Comparison of ENCODE assay signal across 21 cellular contexts in genomic region chr6:14278436-14278835, GRCh38.
DNase-seq lines count a peak whose midpoint lies in the region; ATAC-seq and TF ChIP-seq lines count a peak whose summit lies in the region.
"Had no signal": no experiment of that assay in that cellular context is flagged by ENCODE, and none has a peak within 500 bp of the region (broad histone marks: within the 10 kb centered on the region; RNA-seq: fewer than 3 reads in every experiment).

No MANE protein-coding gene starts in this region.

- CTCF ChIA-PET in activated CD4-positive, alpha-beta memory T cell treated with anti-CD3 and anti-CD28 coated beads for 36 hours (lab: Charles Lee): interaction anchor here (1.0 kb wide), 1 partner anchor 9 kb away, joined by 3 read pairs; no protein-coding TSS in a partner anchor

- TF ChIP-seq EP300 in sigmoid colon (IDR thresholded peaks at IDR 0.05): no peak

- no peaks in the 10 kb centered on the region for H3K36me3 ChIP-seq in BLaER1 treated with 17β-estradiol and CSF1 and Interleukin-3, amounts not matched to agents 10 nM and 100 nM
- no peaks in the 10 kb centered on the region for H3K36me3 ChIP-seq in SU-DHL-6 (ENCODE audit: low read length)
- H3K36me3 ChIP-seq in sigmoid colon: no peaks in the 10 kb centered on the region
- no peaks in the 10 kb centered on the region for H3K36me3 ChIP-seq in smooth muscle cell (ENCODE audit: low read depth)
- H3K36me3 ChIP-seq: adrenal gland, gastroesophageal sphincter, stomach, thyroid gland had no signal

- H2AFZ ChIP-seq in SU-DHL-6 (ENCODE audit: low read depth, low read length, severe bottlenecking): peak overlapping the region; percentile 5
- no peak overlapping the region for H2AFZ ChIP-seq in smooth muscle cell (ENCODE audit: low read depth)

- no peaks in the 10 kb centered on the region for H4K20me1 ChIP-seq in BLaER1 treated with 17β-estradiol and CSF1 and Interleukin-3, amounts not matched to agents 10 nM and 100 nM
- H4K20me1 ChIP-seq in SU-DHL-6 (ENCODE audit: low read depth, low read length): no peaks in the 10 kb centered on the region
- H4K20me1 ChIP-seq in smooth muscle cell (ENCODE audit: low read depth): no peaks in the 10 kb centered on the region

- H3K27me3 Mint-ChIP-seq in T-helper 1 cell treated with Interleukin-12 subunit alpha and Interleukin-12 subunit beta and Interleukin-4 antibody, amounts not matched to agents 30 μg/mL and 1 μg/mL, for 36 hours (ENCODE audit: low read depth): no peaks in the 10 kb centered on the region
- no peaks in the 10 kb centered on the region for H3K27me3 Mint-ChIP-seq in naive B cell
- no peaks in the 10 kb centered on the region for H3K27me3 Mint-ChIP-seq in activated CD4-positive, alpha-beta memory T cell treated with anti-CD3 and anti-CD28 coated beads for 36 hours

- H3K9ac ChIP-seq in BLaER1 treated with 17β-estradiol and CSF1 and Interleukin-3, amounts not matched to agents 10 nM and 100 nM: peak overlapping the region in 4 of 11 experiments; percentile 3 to 45 (median 6); a peak in 3 of 22 replicates
- H3K9ac ChIP-seq in SU-DHL-6 (ENCODE audit: low read length): peak overlapping the region; percentile 43
- no peak overlapping the region for H3K9ac ChIP-seq in smooth muscle cell (ENCODE audit: low read depth)

- H3K4me3 Mint-ChIP-seq in T-helper 1 cell treated with Interleukin-12 subunit alpha and Interleukin-12 subunit beta and Interleukin-4 antibody, amounts not matched to agents 30 μg/mL and 1 μg/mL, for 36 hours: no peak overlapping the region
- H3K4me3 Mint-ChIP-seq in naive B cell: peak overlapping the region in 4 of 8 donors; percentile 50 to 92 (median 69)
- H3K4me3 Mint-ChIP-seq in activated CD4-positive, alpha-beta memory T cell treated with anti-CD3 and anti-CD28 coated beads for 36 hours: no peak overlapping the region

- H3K9me3 ChIP-seq in BLaER1 treated with 17β-estradiol and CSF1 and Interleukin-3, amounts not matched to agents 10 nM and 100 nM (replicated peaks in 1 of 11): peaks cover 17 to 38% (median 29%) of the 10 kb centered on the region in 11 experiments
- H3K9me3 ChIP-seq in SU-DHL-6 (ENCODE audit: insufficient read depth, low read length): no peaks in the 10 kb centered on the region
- H3K9me3 ChIP-seq in sigmoid colon: peaks cover 0 to 2% (median 0%) of the 10 kb centered on the region in 4 donors
- no peaks in the 10 kb centered on the region for H3K9me3 ChIP-seq in smooth muscle cell (replicated peaks; ENCODE audit: low read depth)
- H3K9me3 ChIP-seq: adrenal gland, thyroid gland had no signal

- no peak for TF ChIP-seq CTCF in SU-DHL-6 (IDR thresholded peaks at IDR 0.05; ENCODE audit: insufficient read depth, low read length, poor library complexity, severe bottlenecking)
- TF ChIP-seq CTCF in sigmoid colon (IDR thresholded peaks at IDR 0.05): no peak
- TF ChIP-seq CTCF in smooth muscle cell (IDR thresholded peaks at IDR 0.05; ENCODE audit: borderline replicate concordance, insufficient read depth, poor library complexity, severe bottlenecking): no peak

- no peaks in the 10 kb centered on the region for H3K79me2 ChIP-seq in SU-DHL-6 (ENCODE audit: insufficient read depth, low read length)
- no peaks in the 10 kb centered on the region for H3K79me2 ChIP-seq in smooth muscle cell (ENCODE audit: low read depth)

- no peaks in the 10 kb centered on the region for H3K36me3 Mint-ChIP-seq in T-helper 1 cell treated with Interleukin-12 subunit alpha and Interleukin-12 subunit beta and Interleukin-4 antibody, amounts not matched to agents 30 μg/mL and 1 μg/mL, for 36 hours (ENCODE audit: low read depth)
- peaks cover 4 to 6% of the 10 kb centered on the region in 2 donors for H3K36me3 Mint-ChIP-seq in naive B cell
- no peaks in the 10 kb centered on the region for H3K36me3 Mint-ChIP-seq in activated CD4-positive, alpha-beta memory T cell treated with anti-CD3 and anti-CD28 coated beads for 36 hours
- H3K36me3 Mint-ChIP-seq: brain had no signal

- no peak for TF ChIP-seq POLR2A in sigmoid colon (IDR thresholded peaks at IDR 0.05)

- H3K4me1 Mint-ChIP-seq in T-helper 1 cell treated with Interleukin-12 subunit alpha and Interleukin-12 subunit beta and Interleukin-4 antibody, amounts not matched to agents 30 μg/mL and 1 μg/mL, for 36 hours (ENCODE audit: low read depth): peaks cover 35% of the 10 kb centered on the region
- H3K4me1 Mint-ChIP-seq in naive B cell: peaks cover 60 to 89% (median 75%) of the 10 kb centered on the region in 3 donors
- H3K4me1 Mint-ChIP-seq in activated CD4-positive, alpha-beta memory T cell treated with anti-CD3 and anti-CD28 coated beads for 36 hours (ENCODE audit: low read depth): peaks cover 38% of the 10 kb centered on the region

- ATAC-seq in naive B cell (ENCODE audit: low read depth in 2 of 2): no peak
- ATAC-seq: gastroesophageal sphincter, left lobe of liver, SK-N-SH treated with all-trans-retinoic acid at 6 μM for 48 hours had no signal

- H3K9me3 Mint-ChIP-seq in T-helper 1 cell treated with Interleukin-12 subunit alpha and Interleukin-12 subunit beta and Interleukin-4 antibody, amounts not matched to agents 30 μg/mL and 1 μg/mL, for 36 hours: peaks cover 5% of the 10 kb centered on the region
- H3K9me3 Mint-ChIP-seq in naive B cell: peaks cover 0 to 7% (median 4%) of the 10 kb centered on the region in 7 donors
- H3K9me3 Mint-ChIP-seq in activated CD4-positive, alpha-beta memory T cell treated with anti-CD3 and anti-CD28 coated beads for 36 hours: no peaks in the 10 kb centered on the region

- intact Hi-C loops in sigmoid colon (cut with DNase I): no loop called here
- intact Hi-C loops in activated CD4-positive, alpha-beta memory T cell treated with anti-CD3 and anti-CD28 coated beads for 36 hours (cut with micrococcal nuclease): loop anchor here (5.0 kb wide), 2 partner anchors 51 to 434 kb away; no protein-coding TSS in a partner anchor

- H3K4me1 ChIP-seq in BLaER1 treated with 17β-estradiol and CSF1 and Interleukin-3, amounts not matched to agents 10 nM and 100 nM: peaks cover 47 to 61% (median 57%) of the 10 kb centered on the region in 10 experiments
- H3K4me1 ChIP-seq in sigmoid colon (peaks cover 0 to 22% (median 19%) of the 10 kb centered on the region in 4 donors), smooth muscle cell (ENCODE audit: low read depth) (no peaks in the 10 kb centered on the region)

- H3K27ac ChIP-seq in BLaER1 treated with 17β-estradiol and CSF1 and Interleukin-3, amounts not matched to agents 10 nM and 100 nM: peak overlapping the region in 9 of 11 experiments; percentile 3 to 92 (median 11); a peak in 7 of 22 replicates
- H3K27ac ChIP-seq in SU-DHL-6 (ENCODE audit: low read depth, low read length) (peak overlapping the region; percentile 83), sigmoid colon (no peak overlapping the region), smooth muscle cell (ENCODE audit: low read depth) (no peak overlapping the region)
- H3K27ac ChIP-seq: adrenal gland, gastroesophageal sphincter, stomach, thyroid gland had no signal

- no peaks in the 10 kb centered on the region for H3K27me3 ChIP-seq in BLaER1 treated with 17β-estradiol and CSF1 and Interleukin-3, amounts not matched to agents 10 nM and 100 nM
- H3K27me3 ChIP-seq in SU-DHL-6 (ENCODE audit: low read length) (no peaks in the 10 kb centered on the region), sigmoid colon (no peaks in the 10 kb centered on the region), smooth muscle cell (ENCODE audit: low read depth) (no peaks in the 10 kb centered on the region)
- H3K27me3 ChIP-seq: adrenal gland, gastroesophageal sphincter, stomach, thyroid gland had no signal

- DNase-seq in T-helper 1 cell (no peak), naive B cell (no peak), sigmoid colon (no peak), smooth muscle cell (lab: John Stamatoyannopoulos, UW; ENCODE audit: unreplicated experiment) (no peak)
- no peak for DNase-seq in activated CD4-positive, alpha-beta memory T cell treated with anti-CD3 and anti-CD28 coated beads for 36 hours
- DNase-seq: activated gamma-delta T cell treated with Interleukin-2 at 50 U/mL for 16 hours, adrenal gland, GF-D8, GOT3, hippocampal formation, NCI-H1092 treated with DMSO at 0.1 percent for 48 hours, NCI-H748 treated with DMSO at 0.1 percent for 48 hours, stomach, thyroid gland had no signal

- WGBS in sigmoid colon, 2 donors: 80 to 92% methylated on average over 6 of the region's 6 CpGs
- 85% methylated on average over 3 of the region's 6 CpGs for WGBS in smooth muscle cell (ENCODE audit: low lambda C conversion rate)

- peak overlapping the region; percentile 92 for H3K27ac Mint-ChIP-seq in T-helper 1 cell treated with Interleukin-12 subunit alpha and Interleukin-12 subunit beta and Interleukin-4 antibody, amounts not matched to agents 30 μg/mL and 1 μg/mL, for 36 hours
- peak overlapping the region in 5 of 6 donors; percentile 98 to 100 (median 98) for H3K27ac Mint-ChIP-seq in naive B cell
- H3K27ac Mint-ChIP-seq in activated CD4-positive, alpha-beta memory T cell treated with anti-CD3 and anti-CD28 coated beads for 36 hours: no peak overlapping the region

- no peaks in the 10 kb centered on the region for H3F3A ChIP-seq in SU-DHL-6 (ENCODE audit: insufficient read depth)
- H3F3A ChIP-seq in smooth muscle cell (ENCODE audit: low read depth): no peaks in the 10 kb centered on the region

- H3K9me2 ChIP-seq in SU-DHL-6 (replicated peaks; ENCODE audit: insufficient read depth, low read length): no peaks in the 10 kb centered on the region

- H3K4me3 ChIP-seq in BLaER1 treated with 17β-estradiol and CSF1 and Interleukin-3, amounts not matched to agents 10 nM and 100 nM: no peak overlapping the region
- H3K4me3 ChIP-seq in SU-DHL-6 (ENCODE audit: insufficient read depth, low read length, poor library complexity, severe bottlenecking): no peak overlapping the region
- H3K4me3 ChIP-seq in sigmoid colon: no peak overlapping the region
- H3K4me3 ChIP-seq in smooth muscle cell: no peak overlapping the region
- H3K4me3 ChIP-seq: adrenal gland, gastroesophageal sphincter, stomach, thyroid gland had no signal

- POLR2A ChIA-PET in activated CD4-positive, alpha-beta memory T cell treated with anti-CD3 and anti-CD28 coated beads for 36 hours (lab: Charles Lee): no interaction called here

- peak overlapping the region; percentile 77 to 96 (median 87) for H3K4me2 ChIP-seq in BLaER1 treated with 17β-estradiol and CSF1 and Interleukin-3, amounts not matched to agents 10 nM and 100 nM
- H3K4me2 ChIP-seq in SU-DHL-6 (ENCODE audit: low read depth, low read length, poor library complexity, severe bottlenecking) (peak overlapping the region; percentile 63), smooth muscle cell (no peak overlapping the region)

Comparison
In these comparisons a context has a peak if more than half of its experiments do, and no peak if none do; other contexts are left out.
1. H3K27ac ChIP-seq: peak in BLaER1 treated with 17β-estradiol and CSF1 and Interleukin-3, amounts not matched to agents 10 nM and 100 nM (9 of 11) and SU-DHL-6 (single experiment); none in sigmoid colon (0 of 4) and smooth muscle cell (single experiment).